9 cellular contexts compared by ENCODE assay signal in genomic region chr14:99287269-99287942, GRCh38. TPM values are rescaled to one million over a fixed set of nuclear protein-coding genes. Genes with fewer than 3 reads are reported as not detected.
DNase-seq lines count a peak whose midpoint lies in the region; ATAC-seq, FAIRE-seq and TF ChIP-seq lines count a peak whose summit lies in the region.
"Had no signal": no experiment of that assay in that cellular context is flagged by ENCODE, and none has a peak within 500 bp of the region (broad histone marks: within the 10 kb centered on the region; RNA-seq: fewer than 3 reads in every experiment).

No MANE protein-coding gene starts in this region.

- no peaks in the 10 kb centered on the region for H3K9me3 ChIP-seq in astrocyte (ENCODE audit: insufficient read depth, low read depth, low read length)

- peak; percentile 64 for ATAC-seq in GM18519 (IDR thresholded peaks at IDR 0.05; ENCODE audit: low FRiP score, unreplicated experiment)
- ATAC-seq in GM21529 (IDR thresholded peaks at IDR 0.05; ENCODE audit: unreplicated experiment) = peak; percentile 86
- ATAC-seq in HG03469 (IDR thresholded peaks at IDR 0.05; ENCODE audit: unreplicated experiment) = peak; percentile 71

- H3K27me3 ChIP-seq in astrocyte (ENCODE audit: insufficient read depth, low read length) = peaks cover 4% of the 10 kb centered on the region

- H3K9ac ChIP-seq in astrocyte (ENCODE audit: low read length) = no peak overlapping the region

- no peak overlapping the region for H3K4me2 ChIP-seq in astrocyte (ENCODE audit: low read length)

- no peak overlapping the region for H3K27ac Mint-ChIP-seq in astrocyte (ENCODE audit: unreplicated experiment)

- TF ChIP-seq CTCF in astrocyte (IDR thresholded peaks at IDR 0.05; ENCODE audit: insufficient read depth, low read depth, low read length) = no peak

- no peak overlapping the region for H3K27ac ChIP-seq in astrocyte (ENCODE audit: low read depth, low read length)

- peaks cover 2% of the 10 kb centered on the region for H3K9me3 Mint-ChIP-seq in astrocyte (ENCODE audit: unreplicated experiment)

- peak; percentile 11 for DNase-seq in astrocyte (ENCODE audit: low read depth)
- DNase-seq in DMS53 treated with DMSO at 0.1 percent for 48 hours (lab: John Stamatoyannopoulos, UW; ENCODE audit: unreplicated experiment) = no peak
- no peak for DNase-seq in GM19240 (ENCODE audit: insufficient read length, low spot score)
- no peak for DNase-seq in NCI-H748 treated with DMSO at 0.1 percent for 48 hours (lab: John Stamatoyannopoulos, UW)
- no peak for DNase-seq in HK-2 (ENCODE audit: unreplicated experiment)
- DNase-seq: head of caudate nucleus had no signal

- no peak overlapping the region for H3K4me3 ChIP-seq in astrocyte (ENCODE audit: insufficient read depth, low read depth, low read length)

- H4K20me1 ChIP-seq in astrocyte (ENCODE audit: insufficient read depth, low read length) = no peaks in the 10 kb centered on the region

- no peak for FAIRE-seq in astrocyte (lab: Jason Lieb, UNC)

- no peaks in the 10 kb centered on the region for H3K36me3 ChIP-seq in astrocyte (ENCODE audit: insufficient read depth, low read length)

- H3K4me1 Mint-ChIP-seq in astrocyte (ENCODE audit: low read depth, unreplicated experiment) = peaks cover 2% of the 10 kb centered on the region

- H3K4me1 ChIP-seq in astrocyte (ENCODE audit: insufficient read depth, low read length) = no peaks in the 10 kb centered on the region

- H3K79me2 ChIP-seq in astrocyte (ENCODE audit: insufficient read depth, low read length) = no peaks in the 10 kb centered on the region

- no peak overlapping the region for H2AFZ ChIP-seq in astrocyte (ENCODE audit: low read depth, low read length)

- H3K27me3 Mint-ChIP-seq in astrocyte (ENCODE audit: low read depth, unreplicated experiment) = peaks cover 21% of the 10 kb centered on the region

- no peaks in the 10 kb centered on the region for H3K36me3 Mint-ChIP-seq in astrocyte (ENCODE audit: low read depth, unreplicated experiment)

- no peak overlapping the region for H3K4me3 Mint-ChIP-seq in astrocyte (ENCODE audit: unreplicated experiment)

RNA-seq across cellular contexts. Expression of gene BCL11B, which starts 15.4 kb away (rescaled TPM):
- total RNA-seq in astrocyte = 1.1 and 2.0 TPM in 2 replicates
